In genomic region chr17:40346061-40346767, GRCh38 we compare ENCODE assay signal across 8 cellular contexts. TPM values are rescaled to one million over a fixed set of nuclear protein-coding genes. Genes with fewer than 3 reads are reported as not detected.
A peak's percentile ranks its signal among the peaks of the same experiment; 100 is the strongest.
DNase-seq lines count a peak whose midpoint lies in the region; ATAC-seq and TF ChIP-seq lines count a peak whose summit lies in the region.

No MANE protein-coding gene starts in this region.

- in situ Hi-C loops in GM13976 (cut with MboI; ENCODE audit: low sequenced_read_pairs, unreplicated experiment), result no loop called here

- H3K9me3 ChIP-seq in CD4-positive, CD25-positive, alpha-beta regulatory T cell (ENCODE audit: control insufficient read depth in 2 of 2, low read length in 2 of 2), result no peaks in the 10 kb centered on the region
- no peaks in the 10 kb centered on the region for H3K9me3 ChIP-seq in trophoblast cell (ENCODE audit: insufficient read depth, low read depth, low read length)

- H3K9me3 Mint-ChIP-seq in CD4-positive, CD25-positive, alpha-beta regulatory T cell, result no peaks in the 10 kb centered on the region
- no peaks in the 10 kb centered on the region for H3K9me3 Mint-ChIP-seq in activated B cell treated with CpG ODN at 0.5 μM for 24 hours

- H2BK5ac ChIP-seq in trophoblast cell (ENCODE audit: low read depth, low read length, poor library complexity), result no peak overlapping the region

- peaks cover 3% of the 10 kb centered on the region for H3K36me3 Mint-ChIP-seq in CD4-positive, CD25-positive, alpha-beta regulatory T cell
- H3K36me3 Mint-ChIP-seq in activated B cell treated with CpG ODN at 0.5 μM for 24 hours (ENCODE audit: low read depth), result peaks cover 32% of the 10 kb centered on the region

- H4K91ac ChIP-seq in trophoblast cell (ENCODE audit: low read depth, low read length), result peak overlapping the region; percentile 80

- peaks cover 10% of the 10 kb centered on the region for H3K79me2 ChIP-seq in trophoblast cell (ENCODE audit: control insufficient read depth, insufficient read depth, low read length, poor library complexity)

- H3K18ac ChIP-seq in trophoblast cell (ENCODE audit: low read length), result peak overlapping the region; percentile 19

- peaks cover 30% of the 10 kb centered on the region for H3K79me1 ChIP-seq in trophoblast cell (ENCODE audit: low read length)

- peaks cover 23% of the 10 kb centered on the region for H3K36me3 ChIP-seq in CD4-positive, CD25-positive, alpha-beta regulatory T cell (ENCODE audit: control insufficient read depth, insufficient read depth, low read length)
- peaks cover 18 to 19% of the 10 kb centered on the region in 2 experiments for H3K36me3 ChIP-seq in trophoblast cell (ENCODE audit: control insufficient read depth in 1 of 2, insufficient read depth in 2 of 2, low read length in 2 of 2)

- H2AK5ac ChIP-seq in trophoblast cell (ENCODE audit: low read length), result peak overlapping the region; percentile 47

- no peak overlapping the region for H3K9ac ChIP-seq in trophoblast cell (ENCODE audit: low read length)

- no peak overlapping the region for H4K8ac ChIP-seq in trophoblast cell (ENCODE audit: low read depth, low read length)

- H3K4me3 ChIP-seq in CD4-positive, CD25-positive, alpha-beta regulatory T cell (ENCODE audit: low read depth, low read length), result peak overlapping the region; percentile 37
- H3K4me3 ChIP-seq in foreskin fibroblast (ENCODE audit: low read depth in 1 of 2, low read length in 2 of 2), result peak overlapping the region; percentile 57 to 79
- no peak overlapping the region for H3K4me3 ChIP-seq in trophoblast cell (ENCODE audit: low read depth, low read length)

- intact Hi-C loops in activated B cell treated with CpG ODN at 0.5 μM for 24 hours (cut with micrococcal nuclease), result no loop called here

- no peak overlapping the region for H3K4ac ChIP-seq in trophoblast cell (ENCODE audit: low read depth, low read length)

- H2BK120ac ChIP-seq in trophoblast cell (ENCODE audit: insufficient read depth, low read length, poor library complexity), result no peak overlapping the region

- no peak for ATAC-seq in CD4-positive, CD25-positive, alpha-beta regulatory T cell (ENCODE audit: low read depth in 2 of 2)
- ATAC-seq in activated B cell treated with CpG ODN at 0.5 μM for 24 hours (ENCODE audit: low read depth), result no peak
- ATAC-seq in GM21619 (IDR thresholded peaks at IDR 0.05; ENCODE audit: unreplicated experiment), result no peak

- H3K27ac ChIP-seq in CD4-positive, CD25-positive, alpha-beta regulatory T cell (ENCODE audit: insufficient read depth, low read length, poor library complexity, severe bottlenecking), result peak overlapping the region; percentile 81
- H3K27ac ChIP-seq in trophoblast cell (ENCODE audit: low read depth, low read length), result peak overlapping the region; percentile 82

- H3K14ac ChIP-seq in trophoblast cell (ENCODE audit: low read length), result no peak overlapping the region

- no peak overlapping the region for H4K12ac ChIP-seq in trophoblast cell (ENCODE audit: low read depth, low read length)

- H3K27me3 Mint-ChIP-seq in CD4-positive, CD25-positive, alpha-beta regulatory T cell, result no peaks in the 10 kb centered on the region
- H3K27me3 Mint-ChIP-seq in activated B cell treated with CpG ODN at 0.5 μM for 24 hours, result no peaks in the 10 kb centered on the region

- H3K4me3 Mint-ChIP-seq in CD4-positive, CD25-positive, alpha-beta regulatory T cell, result peak overlapping the region; percentile 53 to 88 (median 75)
- H3K4me3 Mint-ChIP-seq in activated B cell treated with CpG ODN at 0.5 μM for 24 hours, result no peak overlapping the region

- peak overlapping the region; percentile 89 for H3K4me2 ChIP-seq in trophoblast cell (ENCODE audit: low read length)

- peak overlapping the region; percentile 10 for H2BK12ac ChIP-seq in trophoblast cell (ENCODE audit: low read length)

- no peak for DNase-seq in CD4-positive, CD25-positive, alpha-beta regulatory T cell
- DNase-seq in activated B cell treated with CpG ODN at 0.5 μM for 24 hours (no peak), foreskin fibroblast (no peak), trophoblast cell (no peak), midbrain (lab: John Stamatoyannopoulos, UW) (no peak), GM13976 (ENCODE audit: low spot score) (no peak), NK-92 (lab: John Stamatoyannopoulos, UW; ENCODE audit: unreplicated experiment) (no peak)

- H3K27ac Mint-ChIP-seq in CD4-positive, CD25-positive, alpha-beta regulatory T cell, result peak overlapping the region; percentile 66 to 91 (median 80)
- H3K27ac Mint-ChIP-seq in activated B cell treated with CpG ODN at 0.5 μM for 24 hours, result peak overlapping the region; percentile 53

- peaks cover 75% of the 10 kb centered on the region for H3K4me1 ChIP-seq in CD4-positive, CD25-positive, alpha-beta regulatory T cell (ENCODE audit: control insufficient read depth, insufficient read depth, low read length, poor library complexity, severe bottlenecking)
- H3K4me1 ChIP-seq in trophoblast cell (ENCODE audit: control insufficient read depth in 1 of 2, insufficient read depth in 2 of 2, low read length in 2 of 2), result peaks cover 40 to 54% of the 10 kb centered on the region in 2 experiments

- TF ChIP-seq CTCF in activated B cell treated with CpG ODN at 0.5 μM for 24 hours (IDR thresholded peaks at IDR 0.05) (no peak), foreskin fibroblast (IDR thresholded peaks at IDR 0.05; ENCODE audit: low read depth, low read length) (no peak), GM13976 (IDR thresholded peaks at IDR 0.05; ENCODE audit: borderline replicate concordance, control extremely low read depth, extremely low read depth, insufficient read depth, missing control alignments) (no peak)

- H3K4me1 Mint-ChIP-seq in CD4-positive, CD25-positive, alpha-beta regulatory T cell, result peaks cover 0 to 74% (median 38%) of the 10 kb centered on the region in 4 donors
- peaks cover 77% of the 10 kb centered on the region for H3K4me1 Mint-ChIP-seq in activated B cell treated with CpG ODN at 0.5 μM for 24 hours

- WGBS in trophoblast cell (ENCODE audit: extremely low coverage, insufficient coverage, insufficient read length), result no CpG with 5 or more reads among the region's 10 CpGs

- CTCF ChIA-PET in activated B cell treated with CpG ODN at 0.5 μM for 24 hours (lab: Charles Lee), result interaction anchor here (1.5 to 17.0 kb wide), 3 partner anchors 9 to 41 kb away, joined by 6 to 466 read pairs (median 7); partner anchors contain the start of gene RARA

- POLR2A ChIA-PET in activated B cell treated with CpG ODN at 0.5 μM for 24 hours (lab: Charles Lee), result interaction anchor here (0.7 to 7.6 kb wide), 5 partner anchors 21 to 217 kb away, joined by 3 to 96 read pairs (median 4); partner anchors contain the start of gene RARA

- H3K27me3 ChIP-seq in CD4-positive, CD25-positive, alpha-beta regulatory T cell (ENCODE audit: control insufficient read depth, insufficient read depth, low read length), result no peaks in the 10 kb centered on the region
- H3K27me3 ChIP-seq in trophoblast cell (ENCODE audit: insufficient read depth, low read length), result no peaks in the 10 kb centered on the region

- H2AFZ ChIP-seq in trophoblast cell (ENCODE audit: insufficient read depth, low read length, poor library complexity), result no peak overlapping the region

- H3K23ac ChIP-seq in trophoblast cell (ENCODE audit: low read length), result no peak overlapping the region

RNA-seq across cellular contexts. Expression of gene GJD3, which starts 18.3 kb away (rescaled TPM):
- total RNA-seq in CD4-positive, CD25-positive, alpha-beta regulatory T cell, result not detected
- polyA plus RNA-seq in CD4-positive, CD25-positive, alpha-beta regulatory T cell, result not detected
- total RNA-seq in activated B cell treated with CpG ODN at 0.5 μM for 24 hours, result not detected in 2 replicates
- 1.4 and 2.0 TPM in 2 replicates for polyA plus RNA-seq in trophoblast cell (2013)

RNA-seq across cellular contexts. Expression of gene RARA, which starts 37.2 kb away (rescaled TPM):
- 126 TPM for total RNA-seq in CD4-positive, CD25-positive, alpha-beta regulatory T cell
- polyA plus RNA-seq in CD4-positive, CD25-positive, alpha-beta regulatory T cell, result 10 to 100 TPM in 3 of 4 donors, 1 to 10 TPM in 1; 7.3 to 14.5 (median 12.6) TPM
- total RNA-seq in activated B cell treated with CpG ODN at 0.5 μM for 24 hours, result 71.2 and 72.5 TPM in 2 replicates
- 15.0 and 15.5 TPM in 2 replicates for polyA plus RNA-seq in trophoblast cell (2013)

RNA-seq across cellular contexts. Expression of gene CDC6, which starts 58.5 kb away (rescaled TPM):
- 5.7 TPM for total RNA-seq in CD4-positive, CD25-positive, alpha-beta regulatory T cell
- polyA plus RNA-seq in CD4-positive, CD25-positive, alpha-beta regulatory T cell, result 1 to 10 TPM in 2 of 4 donors, under 1 TPM in 1, not detected in 1; 0.59 to 1.7 (median 1.1) TPM
- 9.2 and 9.7 TPM in 2 replicates for total RNA-seq in activated B cell treated with CpG ODN at 0.5 μM for 24 hours
- polyA plus RNA-seq in trophoblast cell (2013), result 90.5 and 96.3 TPM in 2 replicates
